8 cellular contexts compared by ENCODE assay signal in genomic region chr3:53843195-53844177, GRCh38.
DNase-seq lines count a peak whose midpoint lies in the region; ATAC-seq and TF ChIP-seq lines count a peak whose summit lies in the region.

No MANE protein-coding gene starts in this region.

- no peak overlapping the region for H3K27ac ChIP-seq in RWPE1

- H3K4me1 ChIP-seq in mucosa of stomach (ENCODE audit: control insufficient read depth, insufficient read depth, low read length): peaks cover 52% of the 10 kb centered on the region

- TF ChIP-seq CTCF in GM12875 (IDR thresholded peaks at IDR 0.05; ENCODE audit: borderline replicate concordance, insufficient read depth, low read depth, low read length): no peak
- no peak for TF ChIP-seq CTCF in RWPE1 (conservative IDR thresholded peaks at IDR 0.05; ENCODE audit: low read depth)

- peak overlapping the region; percentile 17 for H3K4me3 ChIP-seq in GM12875 (ENCODE audit: low read depth, low read length)
- peak overlapping the region; percentile 61 for H3K4me3 ChIP-seq in mucosa of stomach (ENCODE audit: low read length)

- ATAC-seq in GM21447 (IDR thresholded peaks at IDR 0.05; ENCODE audit: unreplicated experiment) (peak; percentile 69), HG03097 (IDR thresholded peaks at IDR 0.05; ENCODE audit: low FRiP score, unreplicated experiment) (no peak)

- H3K9me3 ChIP-seq in mucosa of stomach (ENCODE audit: control insufficient read depth, low read length): no peaks in the 10 kb centered on the region

- H3K27me3 ChIP-seq in mucosa of stomach (ENCODE audit: control insufficient read depth, insufficient read depth, low read length): peaks cover 6% of the 10 kb centered on the region

- H3K9ac ChIP-seq in mucosa of stomach (ENCODE audit: low read length): peak overlapping the region; percentile 91

- no peaks in the 10 kb centered on the region for H3K36me3 ChIP-seq in mucosa of stomach (ENCODE audit: control insufficient read depth, insufficient read depth, low read length)

- CTCF ChIA-PET in RWPE1 (lab: Yijun Ruan, JAX): interaction anchor here (0.7 kb wide), 1 partner anchor 1005 kb away, joined by 5 read pairs; no protein-coding TSS in a partner anchor

- DNase-seq in NCI-H69 (lab: John Stamatoyannopoulos, UW): peak; percentile 43
- DNase-seq in NCI-H2227 (lab: John Stamatoyannopoulos, UW; ENCODE audit: unreplicated experiment): no peak
- no peak for DNase-seq in SKM-1 treated with dmso at 0.1 percent for 144 hours (lab: John Stamatoyannopoulos, UW; ENCODE audit: unreplicated experiment)
- no peak for DNase-seq in RWPE1 (ENCODE audit: low spot score)

- POLR2A ChIA-PET in RWPE1 (lab: Yijun Ruan, JAX; ENCODE audit: low non-redundant PET): no interaction called here
